ENCODE assay signal across 8 cellular contexts in genomic region chr2:207528980-207529329, GRCh38. TPM values are rescaled to one million over a fixed set of nuclear protein-coding genes. Genes with fewer than 3 reads are reported as not detected.
A peak's percentile ranks its signal among the peaks of the same experiment; 100 is the strongest.
DNase-seq lines count a peak whose midpoint lies in the region; ATAC-seq and TF ChIP-seq lines count a peak whose summit lies in the region.

No MANE protein-coding gene starts in this region.

- H3K4me3 Mint-ChIP-seq in MCF 10A (ENCODE audit: unreplicated experiment), result peak overlapping the region; percentile 94

- peaks cover 18% of the 10 kb centered on the region for H3K4me1 Mint-ChIP-seq in MCF 10A (ENCODE audit: insufficient read depth, unreplicated experiment)

- POLR2A ChIA-PET in MCF 10A (lab: Yijun Ruan, JAX), result no interaction called here

- TF ChIP-seq CTCF in AG09319 (IDR thresholded peaks at IDR 0.05; ENCODE audit: low read depth, low read length) (peak; percentile 18), MCF 10A (IDR thresholded peaks at IDR 0.05; ENCODE audit: unreplicated experiment) (peak; percentile 7), kidney epithelial cell (IDR thresholded peaks at IDR 0.05; ENCODE audit: insufficient read depth, low read length, poor library complexity, severe bottlenecking) (peak; percentile 6)

- CTCF ChIA-PET in MCF 10A (lab: Yijun Ruan, JAX), result no interaction called here

- no peaks in the 10 kb centered on the region for H3K9me3 Mint-ChIP-seq in MCF 10A (ENCODE audit: unreplicated experiment)

- intact Hi-C loops in MCF 10A (cut with micrococcal nuclease), result loop anchor here (1.0 to 2.0 kb wide), 3 partner anchors 24 to 88 kb away; no protein-coding TSS in a partner anchor

- no peak for DNase-seq in AG09319 (ENCODE audit: extremely low read depth, low read depth)
- peak; percentile 57 to 66 (median 62) for DNase-seq in T-helper 1 cell
- peak; percentile 44 for DNase-seq in MCF 10A (ENCODE audit: unreplicated experiment)
- no peak for DNase-seq in kidney epithelial cell (ENCODE audit: low read depth)
- DNase-seq in stimulated activated CD4-positive, alpha-beta T cell treated with anti-CD3 and anti-CD28 coated beads, Interleukin-4, amount 100 ng/mL, for 24 hours, result peak; percentile 69
- no peak for DNase-seq in NCI-H1092 treated with DMSO at 0.1 percent for 48 hours (lab: John Stamatoyannopoulos, UW)

- H3K27me3 Mint-ChIP-seq in MCF 10A (ENCODE audit: insufficient read depth, unreplicated experiment), result no peaks in the 10 kb centered on the region

- H3K36me3 Mint-ChIP-seq in MCF 10A (ENCODE audit: insufficient read depth, unreplicated experiment), result peaks cover 6% of the 10 kb centered on the region

- no peaks in the 10 kb centered on the region for H3K36me3 ChIP-seq in kidney epithelial cell (ENCODE audit: control insufficient read depth, insufficient read depth, low read length)

- peak overlapping the region; percentile 81 for H3K4me3 ChIP-seq in kidney epithelial cell (ENCODE audit: low read depth, low read length)

- peak; percentile 15 for ATAC-seq in GM18873 (IDR thresholded peaks at IDR 0.05; ENCODE audit: low FRiP score, unreplicated experiment)
- ATAC-seq in HG03135 (IDR thresholded peaks at IDR 0.05; ENCODE audit: unreplicated experiment), result peak; percentile 21

- peak overlapping the region; percentile 100 for H3K27ac Mint-ChIP-seq in MCF 10A (ENCODE audit: low read depth, unreplicated experiment)

- no peaks in the 10 kb centered on the region for H3K27me3 ChIP-seq in kidney epithelial cell (ENCODE audit: control insufficient read depth, insufficient read depth, low read length)

- no TSS peak for BruUV-seq in MCF 10A (replicated peaks; lab: Mats Ljungman, UMichigan)

RNA-seq across cellular contexts. Expression of gene CREB1, which starts 0.8 kb away (rescaled TPM):
- 54.6 and 71.3 TPM in 2 replicates for total RNA-seq in MCF 10A (2022)
- 54.5 and 54.8 TPM in 2 replicates for total RNA-seq in kidney epithelial cell

Comparison
In these comparisons a context has a peak if more than half of its experiments do, and no peak if none do; other contexts are left out.
1. DNase-seq: peak in T-helper 1 cell (5 of 5), MCF 10A (single experiment) and stimulated activated CD4-positive, alpha-beta T cell treated with anti-CD3 and anti-CD28 coated beads, Interleukin-4, amount 100 ng/mL, for 24 hours (single experiment); none in AG09319 (single experiment), kidney epithelial cell (single experiment) and NCI-H1092 treated with DMSO at 0.1 percent for 48 hours (single experiment).
2. Peak in every context shown above with its lines, with median percentiles within 50 percentile points of each other: CTCF ChIP-seq.